ENCODE assay signal across 8 cellular contexts in the genomic region with DNA sequence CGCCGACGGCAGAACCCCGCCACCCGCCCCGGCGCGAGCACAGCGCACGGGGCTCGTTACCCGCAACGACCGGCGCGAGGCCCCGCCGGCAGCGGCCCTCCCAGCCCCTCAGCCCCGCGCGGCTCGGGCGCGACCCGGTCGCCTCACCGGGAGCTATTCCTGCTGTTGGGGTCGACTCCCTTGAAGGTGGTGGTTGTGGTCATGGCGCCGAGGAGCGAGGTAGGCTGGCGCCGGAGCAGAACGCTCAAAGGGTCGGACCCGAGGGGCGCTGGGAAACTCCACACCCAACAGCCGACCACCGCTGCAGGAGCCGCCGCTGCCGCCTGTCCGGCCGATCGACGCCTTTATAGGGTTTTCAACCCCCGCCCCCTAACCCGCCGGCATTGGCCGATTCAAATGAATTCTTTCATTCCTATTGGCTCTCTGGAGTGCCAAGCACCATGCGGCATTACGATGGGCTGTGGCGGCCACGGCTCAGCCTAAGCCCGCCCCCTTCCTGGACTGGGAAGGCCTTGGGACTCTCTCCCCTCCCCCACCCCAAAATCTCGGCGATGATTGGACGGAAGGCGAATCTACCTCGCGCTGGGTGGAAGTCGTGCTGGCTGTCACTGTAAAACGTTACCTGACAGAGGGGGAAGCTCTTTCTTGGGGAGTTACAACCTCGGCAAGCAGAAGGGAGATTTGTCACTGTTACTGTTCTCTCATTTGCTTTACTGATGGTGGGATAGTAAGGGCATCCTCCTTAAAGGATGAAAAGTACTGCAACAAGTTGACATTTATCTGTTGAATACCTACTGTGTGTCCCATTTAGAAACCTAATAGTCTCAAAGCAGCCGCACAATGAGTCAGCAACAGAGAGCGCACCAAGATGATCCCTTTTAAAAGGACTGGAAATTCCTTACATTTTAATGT. TPM values are rescaled to one million over a fixed set of nuclear protein-coding genes. Genes with fewer than 3 reads are reported as not detected.
DNase-seq lines count a peak whose midpoint lies in the region; ATAC-seq and TF ChIP-seq lines count a peak whose summit lies in the region.

TSS of gene JPT1 (minus strand) at position 318 of the 912 bp plus-strand sequence. CDS start at position 203, 115 bp downstream.

- peaks cover 2% of the 10 kb centered on the region for H3K27me3 Mint-ChIP-seq in activated naive CD8-positive, alpha-beta T cell treated with anti-CD3 and anti-CD28 coated beads, Interleukin-2, amount 50 U/mL, for 24 hours
- peaks cover 3% of the 10 kb centered on the region for H3K27me3 Mint-ChIP-seq in type B pancreatic cell

- peaks cover 11% of the 10 kb centered on the region for H3K36me3 Mint-ChIP-seq in activated naive CD8-positive, alpha-beta T cell treated with anti-CD3 and anti-CD28 coated beads, Interleukin-2, amount 50 U/mL, for 24 hours (ENCODE audit: low read depth)
- H3K36me3 Mint-ChIP-seq in type B pancreatic cell, result peaks cover 22% of the 10 kb centered on the region

- peak within 1 kb of the TSS; percentile 80 for H3K4me3 ChIP-seq in GM12865 (ENCODE audit: low read depth, low read length)

- intact Hi-C loops in cardiac septum (cut with DNase I), result loop anchor here (5.0 kb wide), 1 partner anchor 42 kb away; no protein-coding TSS in a partner anchor

- peak within 1 kb of the TSS; percentile 93 for H3K4me3 Mint-ChIP-seq in activated naive CD8-positive, alpha-beta T cell treated with anti-CD3 and anti-CD28 coated beads, Interleukin-2, amount 50 U/mL, for 24 hours
- peak within 1 kb of the TSS; percentile 94 for H3K4me3 Mint-ChIP-seq in type B pancreatic cell

- H3K4me1 Mint-ChIP-seq in activated naive CD8-positive, alpha-beta T cell treated with anti-CD3 and anti-CD28 coated beads, Interleukin-2, amount 50 U/mL, for 24 hours, result peaks cover 32% of the 10 kb centered on the region
- H3K4me1 Mint-ChIP-seq in type B pancreatic cell (ENCODE audit: unreplicated experiment), result peaks cover 24% of the 10 kb centered on the region

- no peaks in the 10 kb centered on the region for H3K9me3 Mint-ChIP-seq in activated naive CD8-positive, alpha-beta T cell treated with anti-CD3 and anti-CD28 coated beads, Interleukin-2, amount 50 U/mL, for 24 hours
- H3K9me3 Mint-ChIP-seq in type B pancreatic cell, result no peaks in the 10 kb centered on the region

- peak; percentile 100 for DNase-seq in GM12865 (ENCODE audit: low read depth)
- DNase-seq in NCI-H1417 treated with DMSO at 0.1 percent for 48 hours (lab: John Stamatoyannopoulos, UW), result peak; percentile 85
- DNase-seq in SW480 (ENCODE audit: low spot score), result peak; percentile 98
- peak; percentile 97 for DNase-seq in activated naive CD8-positive, alpha-beta T cell treated with anti-CD3 and anti-CD28 coated beads, Interleukin-2, amount 50 U/mL, for 24 hours
- peak; percentile 98 for DNase-seq in cardiac septum (ENCODE audit: low spot score)
- peak; percentile 99 for DNase-seq in pons (ENCODE audit: low spot score)
- DNase-seq in type B pancreatic cell (ENCODE audit: extremely low spot score, unreplicated experiment), result peak; percentile 96

- peak within 1 kb of the TSS; percentile 89 for H3K27ac Mint-ChIP-seq in activated naive CD8-positive, alpha-beta T cell treated with anti-CD3 and anti-CD28 coated beads, Interleukin-2, amount 50 U/mL, for 24 hours
- peak within 1 kb of the TSS; percentile 95 for H3K27ac Mint-ChIP-seq in type B pancreatic cell

- no peak for TF ChIP-seq CTCF in GM12865 (IDR thresholded peaks at IDR 0.05; ENCODE audit: insufficient read depth, low read depth, low read length, missing control alignments)
- TF ChIP-seq CTCF in type B pancreatic cell (conservative IDR thresholded peaks at IDR 0.05), result no peak

- ATAC-seq in HG02763 (IDR thresholded peaks at IDR 0.05; ENCODE audit: unreplicated experiment), result peak; percentile 96
- ATAC-seq in activated naive CD8-positive, alpha-beta T cell treated with anti-CD3 and anti-CD28 coated beads, Interleukin-2, amount 50 U/mL, for 24 hours, result peak; percentile 98

RNA-seq across cellular contexts. Expression of gene JPT1, which starts in this region (rescaled TPM):
- total RNA-seq in cardiac septum (15.2 TPM), type B pancreatic cell (ENCODE audit: low replicate concordance) (136 and 170 TPM in 2 replicates)

Comparison
In these comparisons a context has a peak if more than half of its experiments do, and no peak if none do; other contexts are left out.
1. Peak in every context shown above with its lines: DNase-seq, ATAC-seq and H3K4me3 ChIP-seq.